ENCODE assay signal across 1 cellular context in the genomic region with DNA sequence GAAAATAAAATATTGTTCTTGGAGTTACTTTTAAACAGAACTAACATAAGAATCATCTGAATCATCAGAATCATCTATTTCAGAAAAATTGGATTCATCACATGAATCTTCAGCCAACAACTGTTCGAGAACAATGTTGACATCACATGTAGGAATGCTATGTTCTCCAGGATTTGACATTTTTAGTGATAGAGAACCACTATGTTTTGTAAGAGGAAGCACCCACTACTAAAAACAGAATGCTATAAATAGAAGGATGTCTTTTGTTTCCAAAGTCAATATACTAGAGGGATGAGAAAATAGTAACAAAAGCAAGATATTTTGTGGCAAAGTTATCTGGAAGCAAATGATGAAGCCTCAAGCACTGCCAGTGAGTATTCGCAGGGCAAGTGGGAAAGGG.
TF ChIP-seq lines count a peak whose summit lies in the region.

No MANE protein-coding gene starts in this region.

TF ChIP-seq in IMR-90, 13 proteins besides CTCF, POLR2A, EP300 and RAD21:
- TF ChIP-seq MXI1 (IDR thresholded peaks at IDR 0.05; ENCODE audit: borderline replicate concordance, low read depth, low read length) (no peak), BHLHE40 (IDR thresholded peaks at IDR 0.05; ENCODE audit: low read depth, low read length) (no peak), SMC3 (IDR thresholded peaks at IDR 0.05; ENCODE audit: low read depth, low read length) (no peak), NFE2L2 (IDR thresholded peaks at IDR 0.05; ENCODE audit: low read depth, low read length) (no peak), MAZ (IDR thresholded peaks at IDR 0.05; ENCODE audit: borderline replicate concordance, low read depth, low read length) (no peak), RFX5 (IDR thresholded peaks at IDR 0.05; ENCODE audit: low read depth, low read length) (no peak), CEBPB (IDR thresholded peaks at IDR 0.05; ENCODE audit: low read depth, low read length) (no peak), CHD1 (IDR thresholded peaks at IDR 0.05; ENCODE audit: low read depth, low read length) (no peak), FOS (IDR thresholded peaks at IDR 0.05; ENCODE audit: low read depth, low read length) (no peak), RCOR1 (IDR thresholded peaks at IDR 0.05; ENCODE audit: insufficient replicate concordance, low read length) (no peak)
